ENCODE assay signal across 2 cellular contexts in the genomic region with DNA sequence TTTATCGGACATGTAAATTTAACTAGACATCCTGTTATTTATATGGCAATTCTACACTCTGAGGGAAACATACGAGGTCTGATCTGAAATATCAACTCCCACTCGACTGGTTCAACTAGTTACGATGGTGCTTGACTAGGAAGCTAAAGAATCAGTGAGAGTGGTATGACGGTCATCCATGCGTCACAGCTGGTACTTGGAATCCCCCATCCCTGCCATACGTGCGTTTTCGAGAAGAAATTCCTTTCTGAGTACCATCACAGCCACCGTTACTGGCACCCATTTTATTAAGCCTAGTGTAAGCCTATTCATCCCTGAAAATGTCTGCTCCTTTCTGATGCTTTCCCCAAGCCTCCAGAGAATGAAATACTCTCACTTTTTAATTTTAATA.
TF ChIP-seq lines count a peak whose summit lies in the region.

No MANE protein-coding gene starts in this region.

TF ChIP-seq in endothelial cell of umbilical vein, 7 proteins besides CTCF, POLR2A, EP300 and RAD21:
- TF ChIP-seq JUN (IDR thresholded peaks at IDR 0.05; ENCODE audit: borderline replicate concordance, insufficient read depth, insufficient read length, low read depth), result no peak
- TF ChIP-seq MAX (IDR thresholded peaks at IDR 0.05; ENCODE audit: insufficient read depth, insufficient read length), result no peak
- no peak for TF ChIP-seq POLR2AphosphoS5 (IDR thresholded peaks at IDR 0.05; ENCODE audit: insufficient read depth, low read depth, low read length)
- no peak for TF ChIP-seq EZH2 (IDR thresholded peaks at IDR 0.05; ENCODE audit: borderline replicate concordance, low read depth, low read length, severe bottlenecking)
- no peak for TF ChIP-seq FOS (IDR thresholded peaks at IDR 0.05; ENCODE audit: borderline replicate concordance, insufficient read depth, low read length)
- no peak for TF ChIP-seq MYC (IDR thresholded peaks at IDR 0.05; ENCODE audit: low read depth, low read length)
- TF ChIP-seq GATA2 (IDR thresholded peaks at IDR 0.05; ENCODE audit: insufficient read depth, insufficient read length, low read depth, low read length), result no peak

TF ChIP-seq in neural cell, 6 proteins besides CTCF, POLR2A, EP300 and RAD21:
- TF ChIP-seq REST (IDR thresholded peaks at IDR 0.05; ENCODE audit: borderline replicate concordance) (no peak), TAF1 (IDR thresholded peaks at IDR 0.05; ENCODE audit: low read depth) (no peak), POLR2AphosphoS5 (IDR thresholded peaks at IDR 0.05) (no peak), SMC3 (conservative IDR thresholded peaks at IDR 0.05; ENCODE audit: poor library complexity) (no peak), EZH2 (IDR thresholded peaks at IDR 0.05; ENCODE audit: borderline replicate concordance, insufficient read depth, low read length, poor library complexity, severe bottlenecking) (no peak), MXI1 (conservative IDR thresholded peaks at IDR 0.05; ENCODE audit: poor library complexity, severe bottlenecking) (no peak)
